In the genomic region with DNA sequence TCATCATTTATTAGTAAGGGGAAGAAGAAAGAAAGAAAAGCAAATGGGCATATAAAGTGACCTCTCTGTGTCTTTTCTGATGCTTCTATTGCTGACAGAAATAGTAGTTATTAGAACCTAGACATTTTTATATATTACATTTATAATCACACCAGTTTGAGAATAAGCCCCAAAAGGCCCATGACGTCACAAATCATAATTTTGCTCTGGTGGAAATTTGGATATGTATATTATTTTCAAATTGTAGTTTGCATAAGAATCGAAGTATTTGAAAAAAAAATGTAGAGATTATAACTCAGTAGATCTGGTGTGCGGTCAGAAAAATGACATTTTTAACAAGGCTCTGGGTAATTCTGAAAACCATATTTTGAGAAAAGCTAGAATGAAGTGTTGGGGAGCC, we compare ENCODE assay signal across 27 cellular contexts.
"Had no signal": no experiment of that assay in that cellular context is flagged by ENCODE, and none has a peak within 500 bp of the region (broad histone marks: within the 10 kb centered on the region; RNA-seq: fewer than 3 reads in every experiment).

No MANE protein-coding gene starts in this region.

- H3K9me3 ChIP-seq: colonic mucosa, esophagus squamous epithelium, gastrocnemius medialis, gastroesophageal sphincter had no signal

- H3K4me3 ChIP-seq: colonic mucosa, coronary artery, dorsolateral prefrontal cortex, esophagus muscularis mucosa, esophagus squamous epithelium, gastrocnemius medialis, gastroesophageal sphincter, heart left ventricle, heart right ventricle had no signal

- H3K36me3 ChIP-seq: colonic mucosa, esophagus muscularis mucosa, esophagus squamous epithelium, gastrocnemius medialis, gastroesophageal sphincter, heart left ventricle, heart right ventricle had no signal

- ATAC-seq: effector memory CD8-positive, alpha-beta T cell; esophagus mucosa; foreskin keratinocyte; gastrocnemius medialis; gastroesophageal sphincter; heart left ventricle; heart right ventricle had no signal

- H3K4me1 ChIP-seq: colonic mucosa, esophagus muscularis mucosa, esophagus squamous epithelium, foreskin keratinocyte, gastrocnemius medialis, gastroesophageal sphincter, heart left ventricle, heart right ventricle had no signal

- H3K27ac ChIP-seq: colonic mucosa, coronary artery, dorsolateral prefrontal cortex, epithelial cell of prostate, esophagus muscularis mucosa, esophagus squamous epithelium, foreskin keratinocyte, gastrocnemius medialis, gastroesophageal sphincter, heart left ventricle, heart right ventricle had no signal

- FAIRE-seq: colon, endometrium, endothelial cell of umbilical vein had no signal

- H3K27me3 ChIP-seq: colonic mucosa, dorsolateral prefrontal cortex, esophagus muscularis mucosa, esophagus squamous epithelium, foreskin keratinocyte, gastrocnemius medialis, gastroesophageal sphincter, heart left ventricle, heart right ventricle had no signal

- DNase-seq: colonic mucosa; cortex of kidney; dermis blood vessel endothelial cell; dorsolateral prefrontal cortex; effector CD4-positive, alpha-beta T cell; effector CD8-positive, alpha-beta T cell; effector memory CD4-positive, alpha-beta T cell; effector memory CD8-positive, alpha-beta T cell; endodermal cell; erythroblast; esophagus squamous epithelium; foreskin fibroblast; foreskin keratinocyte; foreskin melanocyte; gastrocnemius medialis; glutamatergic neuron; head of caudate nucleus; heart left ventricle; heart right ventricle had no signal
